10 cellular contexts compared by ENCODE assay signal in the genomic region with DNA sequence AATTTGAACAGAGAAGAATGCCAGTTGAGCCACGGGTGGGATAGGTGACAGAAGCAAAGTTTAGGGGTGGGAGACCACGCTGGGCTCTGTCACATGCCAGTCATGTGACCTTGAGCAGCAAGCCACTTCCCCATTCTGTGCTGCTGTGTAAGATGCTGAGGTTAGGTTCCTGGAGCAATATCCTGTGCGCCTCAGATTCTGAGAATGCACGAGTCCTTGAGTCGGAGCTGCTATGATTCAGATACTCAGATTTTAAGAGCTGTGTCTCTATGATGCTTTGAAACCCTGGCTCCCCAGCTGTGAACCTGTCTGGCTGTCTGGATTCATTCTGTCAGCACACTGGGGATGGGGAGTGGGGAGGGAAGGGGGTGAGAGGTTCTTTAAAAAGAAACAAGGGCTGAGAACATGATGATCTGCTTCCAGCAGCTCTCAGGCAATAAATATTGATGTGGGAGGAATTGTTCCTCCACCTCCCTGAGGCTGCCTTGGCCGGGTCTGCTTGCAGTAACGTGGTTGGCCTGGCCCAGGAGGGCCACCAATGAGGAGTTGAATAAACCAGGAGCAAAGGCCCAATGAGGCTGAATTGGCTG. TPM values are rescaled to one million over a fixed set of nuclear protein-coding genes. Genes with fewer than 3 reads are reported as not detected.
DNase-seq lines count a peak whose midpoint lies in the region; ATAC-seq and FAIRE-seq lines count a peak whose summit lies in the region.
"Had no signal": no experiment of that assay in that cellular context is flagged by ENCODE, and none has a peak within 500 bp of the region (broad histone marks: within the 10 kb centered on the region; RNA-seq: fewer than 3 reads in every experiment).

No MANE protein-coding gene starts in this region.

- no peaks in the 10 kb centered on the region for H3K9me3 ChIP-seq in neuronal stem cell (replicated peaks in 1 of 2; ENCODE audit: control insufficient read depth in 2 of 2, insufficient read depth in 1 of 2, low read depth in 1 of 2, low read length in 2 of 2)

- no peak overlapping the region for H3K14ac ChIP-seq in neuronal stem cell (ENCODE audit: low read length)

- H2BK15ac ChIP-seq in neuronal stem cell (ENCODE audit: low read length) = no peak overlapping the region

- no peaks in the 10 kb centered on the region for H3K36me3 ChIP-seq in neuronal stem cell (replicated peaks in 1 of 2; ENCODE audit: control insufficient read depth in 2 of 2, insufficient read depth in 2 of 2, low read length in 2 of 2)

- H3K23ac ChIP-seq in neuronal stem cell (ENCODE audit: low read depth, low read length, poor library complexity) = no peak overlapping the region

- H4K91ac ChIP-seq in neuronal stem cell (ENCODE audit: low read depth, low read length, poor library complexity) = no peak overlapping the region

- no peak overlapping the region for H3K9ac ChIP-seq in neuronal stem cell (ENCODE audit: low read depth, low read length, poor library complexity)

- H4K8ac ChIP-seq in neuronal stem cell (ENCODE audit: low read depth, low read length) = no peak overlapping the region

- DNase-seq in EL (peak; percentile 45), NOMO-1 treated with DMSO at 0.1 percent for 48 hours (lab: John Stamatoyannopoulos, UW; ENCODE audit: unreplicated experiment) (peak; percentile 49), neuronal stem cell (ENCODE audit: low spot score) (no peak), NCI-H774 (lab: John Stamatoyannopoulos, UW) (no peak)
- no peak for DNase-seq in effector CD8-positive, alpha-beta T cell (lab: John Stamatoyannopoulos, UW)

- no peaks in the 10 kb centered on the region for H3K27me3 ChIP-seq in neuronal stem cell (ENCODE audit: control insufficient read depth in 3 of 3, insufficient read depth in 3 of 3, low read depth in 1 of 3, low read length in 3 of 3)

- H3K4me3 ChIP-seq in neuronal stem cell (ENCODE audit: low read length in 2 of 2) = no peak overlapping the region

- no peak overlapping the region for H2BK120ac ChIP-seq in neuronal stem cell (ENCODE audit: low read depth, low read length)

- no peak overlapping the region for H2BK12ac ChIP-seq in neuronal stem cell (ENCODE audit: low read length)

- peak; percentile 51 for FAIRE-seq in endometrium (lab: Jason Lieb, UNC)
- FAIRE-seq: GM19239 had no signal

- H2AFZ ChIP-seq in neuronal stem cell (ENCODE audit: low read length) = peak overlapping the region; percentile 88

- H3K27ac ChIP-seq in neuronal stem cell (replicated peaks; ENCODE audit: low read length) = no peak overlapping the region
- H3K27ac ChIP-seq: epithelial cell of prostate had no signal

- peaks cover 0 to 5% of the 10 kb centered on the region in 2 donors for H3K4me1 ChIP-seq in neuronal stem cell (ENCODE audit: control insufficient read depth in 2 of 2, insufficient read depth in 1 of 2, low read depth in 1 of 2, low read length in 2 of 2)

- no CpG with 5 or more reads among the region's 7 CpGs for WGBS in neuronal stem cell (ENCODE audit: extremely low coverage in 2 of 2, insufficient read length in 2 of 2, insufficient replicate concordance in 1 of 2), 2 donors

- H3K18ac ChIP-seq in neuronal stem cell (ENCODE audit: low read length) = no peak overlapping the region

- no peak overlapping the region for H2AK5ac ChIP-seq in neuronal stem cell (ENCODE audit: low read depth, low read length)

- no peak overlapping the region for H3K4me2 ChIP-seq in neuronal stem cell (ENCODE audit: insufficient read depth, low read length, poor library complexity, severe bottlenecking)

- H2BK5ac ChIP-seq in neuronal stem cell (ENCODE audit: low read length) = no peak overlapping the region

- ATAC-seq in HG03039 (IDR thresholded peaks at IDR 0.05; ENCODE audit: unreplicated experiment) = no peak
- no peak for ATAC-seq in GM21526 (IDR thresholded peaks at IDR 0.05; ENCODE audit: low FRiP score, unreplicated experiment)

- H3K4ac ChIP-seq in neuronal stem cell (ENCODE audit: low read length) = no peak overlapping the region

- no peaks in the 10 kb centered on the region for H3K79me1 ChIP-seq in neuronal stem cell (ENCODE audit: low read depth, low read length)

RNA-seq across cellular contexts. Expression of gene SLCO2B1, which starts 24.0 kb away (rescaled TPM):
- not detected for polyA plus RNA-seq in neuronal stem cell (2013, experiment 1 of 2)
- polyA plus RNA-seq in neuronal stem cell (2013, experiment 2 of 2) = not detected

Comparison
In these comparisons a context has a peak if more than half of its experiments do, and no peak if none do; other contexts are left out.
1. DNase-seq: peak in EL (single experiment) and NOMO-1 treated with DMSO at 0.1 percent for 48 hours (single experiment); none in neuronal stem cell (single experiment), NCI-H774 (single experiment) and effector CD8-positive, alpha-beta T cell (single experiment).